In genomic region chr22:37259540-37260029, GRCh38 we compare ENCODE assay signal across 1 cellular context.
TF ChIP-seq lines count a peak whose summit lies in the region.

No MANE protein-coding gene starts in this region.

TF ChIP-seq in neural cell, 6 proteins besides CTCF, POLR2A, EP300 and RAD21 (continued from another document):
- TF ChIP-seq TAF1 (IDR thresholded peaks at IDR 0.05; ENCODE audit: low read depth), result no peak
